ENCODE assay signal across 1 cellular context in genomic region chr12:81257952-81258551, GRCh38.
TF ChIP-seq lines count a peak whose summit lies in the region.

No MANE protein-coding gene starts in this region.

TF ChIP-seq in GM23338, 12 proteins besides CTCF, POLR2A, EP300 and RAD21 (continued from another document):
- no peak for TF ChIP-seq JUNB (IDR thresholded peaks at IDR 0.05; ENCODE audit: unreplicated experiment)
- no peak for TF ChIP-seq ETS1 (IDR thresholded peaks at IDR 0.05)
